In genomic region chr10:71583076-71583475, GRCh38 we compare ENCODE assay signal across 37 cellular contexts.
"Had no signal": no experiment of that assay in that cellular context is flagged by ENCODE, and none has a peak within 500 bp of the region (broad histone marks: within the 10 kb centered on the region; RNA-seq: fewer than 3 reads in every experiment).

No MANE protein-coding gene starts in this region.

- H3K27me3 ChIP-seq: body of pancreas, breast epithelium, cardiac muscle cell, colonic mucosa, gastrocnemius medialis had no signal

- H3K27ac Mint-ChIP-seq: activated CD4-positive, alpha-beta memory T cell treated with anti-CD3 and anti-CD28 coated beads for 36 hours; activated CD4-positive, alpha-beta T cell treated with anti-CD3 and anti-CD28 coated beads for 36 hours; activated CD4-positive, alpha-beta T cell treated with anti-CD3 and anti-CD28 coated beads, Interleukin-2, amount 10 ng/mL, durations not matched to agents 24 days and 14 days; activated CD8-positive, alpha-beta memory T cell treated with anti-CD3 and anti-CD28 coated beads, Interleukin-2, amount 10 ng/mL, durations not matched to agents 7 days and 5 days; activated CD8-positive, alpha-beta T cell treated with anti-CD3 and anti-CD28 coated beads, Interleukin-2, amount 10 ng/mL, durations not matched to agents 7 days and 5 days; activated naive CD4-positive, alpha-beta T cell treated with anti-CD3 and anti-CD28 coated beads for 36 hours; activated naive CD4-positive, alpha-beta T cell treated with anti-CD3 and anti-CD28 coated beads, Interleukin-2, amount 50 U/mL, for 24 hours; activated naive CD8-positive, alpha-beta T cell treated with anti-CD3 and anti-CD28 coated beads for 36 hours; activated naive CD8-positive, alpha-beta T cell treated with anti-CD3 and anti-CD28 coated beads, Interleukin-2, amount 50 U/mL, for 24 hours; activated T-helper 1 cell treated with anti-CD3 and anti-CD28 coated beads, Interleukin-12 subunit alpha, Interleukin-12 subunit beta, Interleukin-2, Interleukin-4 antibody, amounts not matched to agents 30 ng/mL and 10 ng/mL and 1 ng/mL, durations not matched to agents 14 hours and 24 hours and 36 hours; activated T-helper 2 cell treated with anti-CD3 and anti-CD28 coated beads, Interferon-gamma antibody, Interleukin-2, Interleukin-4, amounts not matched to agents 10 μg/mL and 5 μg/mL and 100 μg/mL, durations not matched to agents 14 hours and 24 hours and 36 hours; dendritic cell treated with granulocyte-macrophage colony-stimulating factor and Interleukin-4, amounts not matched to agents 40 ng/mL and 50 ng/mL, for 4 days; endodermal cell; T-cell; T-helper 17 cell; T-helper 2 cell treated with Interferon-gamma antibody and Interleukin-4, amounts not matched to agents 5 μg/mL and 100 μg/mL, for 36 hours had no signal

- H3K9me3 ChIP-seq: adrenal gland, body of pancreas, breast epithelium, colonic mucosa, gastrocnemius medialis, heart left ventricle had no signal

- H3K36me3 Mint-ChIP-seq: activated CD4-positive, alpha-beta memory T cell treated with anti-CD3 and anti-CD28 coated beads for 36 hours; activated CD8-positive, alpha-beta memory T cell treated with anti-CD3 and anti-CD28 coated beads, Interleukin-2, amount 10 ng/mL, durations not matched to agents 7 days and 5 days; activated naive CD4-positive, alpha-beta T cell treated with anti-CD3 and anti-CD28 coated beads, Interleukin-2, amount 50 U/mL, for 24 hours; activated naive CD8-positive, alpha-beta T cell treated with anti-CD3 and anti-CD28 coated beads for 36 hours; T-cell had no signal

- H3K4me1 Mint-ChIP-seq: activated CD4-positive, alpha-beta T cell treated with anti-CD3 and anti-CD28 coated beads for 36 hours; activated CD4-positive, alpha-beta T cell treated with anti-CD3 and anti-CD28 coated beads, Interleukin-2, amount 10 ng/mL, durations not matched to agents 24 days and 14 days; activated CD8-positive, alpha-beta memory T cell treated with anti-CD3 and anti-CD28 coated beads, Interleukin-2, amount 10 ng/mL, durations not matched to agents 7 days and 5 days; activated naive CD4-positive, alpha-beta T cell treated with anti-CD3 and anti-CD28 coated beads, Interleukin-2, amount 50 U/mL, for 24 hours; activated naive CD8-positive, alpha-beta T cell treated with anti-CD3 and anti-CD28 coated beads for 36 hours; activated naive CD8-positive, alpha-beta T cell treated with anti-CD3 and anti-CD28 coated beads, Interleukin-2, amount 50 U/mL, for 24 hours; T-cell had no signal

- H3K4me3 ChIP-seq: adrenal gland, body of pancreas, breast epithelium, cardiac muscle cell, colonic mucosa, dorsolateral prefrontal cortex, gastrocnemius medialis, heart left ventricle had no signal

- H3K4me3 Mint-ChIP-seq: activated CD4-positive, alpha-beta memory T cell treated with anti-CD3 and anti-CD28 coated beads for 36 hours; activated CD4-positive, alpha-beta T cell treated with anti-CD3 and anti-CD28 coated beads for 36 hours; activated CD4-positive, alpha-beta T cell treated with anti-CD3 and anti-CD28 coated beads, Interleukin-2, amount 10 ng/mL, durations not matched to agents 24 days and 14 days; activated CD8-positive, alpha-beta memory T cell treated with anti-CD3 and anti-CD28 coated beads, Interleukin-2, amount 10 ng/mL, durations not matched to agents 7 days and 5 days; activated CD8-positive, alpha-beta T cell treated with anti-CD3 and anti-CD28 coated beads, Interleukin-2, amount 10 ng/mL, durations not matched to agents 7 days and 5 days; activated naive CD4-positive, alpha-beta T cell treated with anti-CD3 and anti-CD28 coated beads for 36 hours; activated naive CD4-positive, alpha-beta T cell treated with anti-CD3 and anti-CD28 coated beads, Interleukin-2, amount 50 U/mL, for 24 hours; activated naive CD8-positive, alpha-beta T cell treated with anti-CD3 and anti-CD28 coated beads for 36 hours; activated naive CD8-positive, alpha-beta T cell treated with anti-CD3 and anti-CD28 coated beads, Interleukin-2, amount 50 U/mL, for 24 hours; activated T-helper 1 cell treated with anti-CD3 and anti-CD28 coated beads, Interleukin-12 subunit alpha, Interleukin-12 subunit beta, Interleukin-2, Interleukin-4 antibody, amounts not matched to agents 30 ng/mL and 10 ng/mL and 1 ng/mL, durations not matched to agents 14 hours and 24 hours and 36 hours; dendritic cell treated with granulocyte-macrophage colony-stimulating factor and Interleukin-4, amounts not matched to agents 40 ng/mL and 50 ng/mL, for 4 days; endodermal cell; T-cell; T-helper 17 cell; T-helper 2 cell treated with Interferon-gamma antibody and Interleukin-4, amounts not matched to agents 5 μg/mL and 100 μg/mL, for 36 hours had no signal

- H3K36me3 ChIP-seq: adrenal gland, breast epithelium, cardiac muscle cell, colonic mucosa, gastrocnemius medialis, heart left ventricle had no signal

- H3K27ac ChIP-seq: adrenal gland, body of pancreas, breast epithelium, cardiac muscle cell, colonic mucosa, foreskin keratinocyte, gastrocnemius medialis, heart left ventricle had no signal

- H3K9me3 Mint-ChIP-seq: activated CD4-positive, alpha-beta memory T cell treated with anti-CD3 and anti-CD28 coated beads for 36 hours; activated CD4-positive, alpha-beta T cell treated with anti-CD3 and anti-CD28 coated beads, Interleukin-2, amount 10 ng/mL, durations not matched to agents 24 days and 14 days; activated naive CD4-positive, alpha-beta T cell treated with anti-CD3 and anti-CD28 coated beads for 36 hours; activated naive CD4-positive, alpha-beta T cell treated with anti-CD3 and anti-CD28 coated beads, Interleukin-2, amount 50 U/mL, for 24 hours; activated naive CD8-positive, alpha-beta T cell treated with anti-CD3 and anti-CD28 coated beads for 36 hours; activated naive CD8-positive, alpha-beta T cell treated with anti-CD3 and anti-CD28 coated beads, Interleukin-2, amount 50 U/mL, for 24 hours; activated T-helper 1 cell treated with anti-CD3 and anti-CD28 coated beads, Interleukin-12 subunit alpha, Interleukin-12 subunit beta, Interleukin-2, Interleukin-4 antibody, amounts not matched to agents 30 ng/mL and 10 ng/mL and 1 ng/mL, durations not matched to agents 14 hours and 24 hours and 36 hours; activated T-helper 2 cell treated with anti-CD3 and anti-CD28 coated beads, Interferon-gamma antibody, Interleukin-2, Interleukin-4, amounts not matched to agents 10 μg/mL and 5 μg/mL and 100 μg/mL, durations not matched to agents 14 hours and 24 hours and 36 hours; dendritic cell treated with granulocyte-macrophage colony-stimulating factor and Interleukin-4, amounts not matched to agents 40 ng/mL and 50 ng/mL, for 4 days; endodermal cell; T-cell; T-helper 2 cell treated with Interferon-gamma antibody and Interleukin-4, amounts not matched to agents 5 μg/mL and 100 μg/mL, for 36 hours had no signal

- H3K4me1 ChIP-seq: adrenal gland, body of pancreas, breast epithelium, colonic mucosa, foreskin keratinocyte, gastrocnemius medialis, heart left ventricle had no signal

- H3K27me3 Mint-ChIP-seq: activated CD4-positive, alpha-beta memory T cell treated with anti-CD3 and anti-CD28 coated beads for 36 hours; activated CD4-positive, alpha-beta T cell treated with anti-CD3 and anti-CD28 coated beads, Interleukin-2, amount 10 ng/mL, durations not matched to agents 24 days and 14 days; activated CD8-positive, alpha-beta memory T cell treated with anti-CD3 and anti-CD28 coated beads, Interleukin-2, amount 10 ng/mL, durations not matched to agents 7 days and 5 days; activated naive CD4-positive, alpha-beta T cell treated with anti-CD3 and anti-CD28 coated beads, Interleukin-2, amount 50 U/mL, for 24 hours; activated naive CD8-positive, alpha-beta T cell treated with anti-CD3 and anti-CD28 coated beads for 36 hours had no signal

- DNase-seq: activated CD4-positive, alpha-beta memory T cell treated with anti-CD3 and anti-CD28 coated beads for 36 hours; activated CD4-positive, alpha-beta T cell treated with anti-CD3 and anti-CD28 coated beads for 36 hours; activated CD4-positive, alpha-beta T cell treated with anti-CD3 and anti-CD28 coated beads, Interleukin-2, amount 10 ng/mL, durations not matched to agents 24 days and 14 days; activated CD4-positive, CD25-positive, alpha-beta regulatory T cell; activated CD4-positive, CD25-positive, alpha-beta regulatory T cell treated with anti-CD3 and anti-CD28 coated beads, Interleukin-2, amount 50 U/mL, for 72 hours; activated CD8-positive, alpha-beta memory T cell treated with anti-CD3 and anti-CD28 coated beads, Interleukin-2, amount 10 ng/mL, durations not matched to agents 7 days and 5 days; activated CD8-positive, alpha-beta memory T cell treated with anti-CD3 and anti-CD28 coated beads, Interleukin-2, amount 50 U/mL, for 4 hours; activated CD8-positive, alpha-beta T cell treated with anti-CD3 and anti-CD28 coated beads, Interleukin-2, amount 10 ng/mL, durations not matched to agents 7 days and 5 days; activated effector memory CD4-positive, alpha-beta T cell treated with anti-CD3 and anti-CD28 coated beads, Interleukin-2, amount 50 U/mL, for 16 hours; activated naive CD4-positive, alpha-beta T cell treated with anti-CD3 and anti-CD28 coated beads for 36 hours; activated naive CD8-positive, alpha-beta T cell treated with anti-CD3 and anti-CD28 coated beads for 36 hours; activated naive CD8-positive, alpha-beta T cell treated with anti-CD3 and anti-CD28 coated beads, Interleukin-2, amount 50 U/mL, for 24 hours; activated T-cell treated with anti-CD3 and anti-CD28 coated beads, Interleukin-2, amount 50 U/mL, for 1 hour; activated T-cell treated with anti-CD3 and anti-CD28 coated beads, Interleukin-2, amount 50 U/mL, for 48 hours; adrenal gland; amygdala; body of pancreas; central memory CD4-positive, alpha-beta T cell; cerebellar nuclear complex; colonic mucosa; dorsolateral prefrontal cortex; effector memory CD4-positive, alpha-beta T cell; endodermal cell; foreskin keratinocyte; gastrocnemius medialis; glutamatergic neuron; heart left ventricle; T-cell; T-helper 17 cell; T1000 had no signal
